ENCODE assay signal across 1 cellular context in the genomic region with DNA sequence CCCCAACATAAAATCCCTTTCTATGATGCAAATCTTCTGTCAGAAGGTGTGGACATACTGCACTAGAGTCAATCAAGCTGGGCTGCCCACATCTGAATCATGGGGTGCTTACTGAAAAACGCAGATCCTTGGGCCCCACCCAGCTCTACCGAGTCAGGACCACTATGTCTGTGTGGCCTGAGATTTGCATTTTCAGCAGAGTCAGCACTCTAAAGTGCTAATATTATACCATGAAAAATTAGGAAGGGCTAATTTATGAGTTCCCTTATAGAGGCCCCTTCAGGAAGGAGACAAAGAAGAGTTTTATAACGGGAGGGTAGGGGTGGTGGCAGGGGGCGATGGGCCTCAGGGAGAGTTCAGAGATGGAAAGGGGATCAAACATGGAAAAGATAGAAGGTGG.
TF ChIP-seq lines count a peak whose summit lies in the region.

No MANE protein-coding gene starts in this region.

TF ChIP-seq in GM23338, 12 proteins besides CTCF, POLR2A, EP300 and RAD21 (continued from another document):
- no peak for TF ChIP-seq ZNF462 (CRISPR knock-in tag; IDR thresholded peaks at IDR 0.05)
- TF ChIP-seq STAT1 (IDR thresholded peaks at IDR 0.05; ENCODE audit: unreplicated experiment): no peak
- no peak for TF ChIP-seq CREB1 (CRISPR knock-in tag; IDR thresholded peaks at IDR 0.05; ENCODE audit: low read depth)
- no peak for TF ChIP-seq EZH2 (IDR thresholded peaks at IDR 0.05; ENCODE audit: low read depth, unreplicated experiment)
- no peak for TF ChIP-seq EZH2phosphoT487 (IDR thresholded peaks at IDR 0.05; ENCODE audit: unreplicated experiment)
- TF ChIP-seq, protein P1, sequence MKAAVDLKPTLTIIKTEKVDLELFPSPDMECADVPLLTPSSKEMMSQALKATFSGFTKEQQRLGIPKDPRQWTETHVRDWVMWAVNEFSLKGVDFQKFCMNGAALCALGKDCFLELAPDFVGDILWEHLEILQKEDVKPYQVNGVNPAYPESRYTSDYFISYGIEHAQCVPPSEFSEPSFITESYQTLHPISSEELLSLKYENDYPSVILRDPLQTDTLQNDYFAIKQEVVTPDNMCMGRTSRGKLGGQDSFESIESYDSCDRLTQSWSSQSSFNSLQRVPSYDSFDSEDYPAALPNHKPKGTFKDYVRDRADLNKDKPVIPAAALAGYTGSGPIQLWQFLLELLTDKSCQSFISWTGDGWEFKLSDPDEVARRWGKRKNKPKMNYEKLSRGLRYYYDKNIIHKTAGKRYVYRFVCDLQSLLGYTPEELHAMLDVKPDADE (IDR thresholded peaks at IDR 0.05): no peak
- TF ChIP-seq ZNF331 (CRISPR knock-in tag; IDR thresholded peaks at IDR 0.05; ENCODE audit: low read depth): no peak
- TF ChIP-seq REST (IDR thresholded peaks at IDR 0.05; ENCODE audit: unreplicated experiment): no peak
- TF ChIP-seq ZNF114 (CRISPR knock-in tag; IDR thresholded peaks at IDR 0.05): no peak
- no peak for TF ChIP-seq JUNB (IDR thresholded peaks at IDR 0.05; ENCODE audit: unreplicated experiment)
- no peak for TF ChIP-seq POLR2AphosphoS5 (IDR thresholded peaks at IDR 0.05; ENCODE audit: low read depth)
